ENCODE assay signal across 35 cellular contexts in genomic region chr11:97691061-97691460, GRCh38.
"Had no signal": no experiment of that assay in that cellular context is flagged by ENCODE, and none has a peak within 500 bp of the region (broad histone marks: within the 10 kb centered on the region; RNA-seq: fewer than 3 reads in every experiment).

No MANE protein-coding gene starts in this region.

- DNase-seq: Karpas-422, Kasumi-1, KG1, MG63, MM.1S, MV-4-11, NCI-H1048, NCI-H1092, NCI-H1092 treated with DMSO at 0.1 percent for 48 hours, NCI-H1105, NCI-H1105 treated with DMSO at 0.1 percent for 48 hours, NCI-H1417, NCI-H1417 treated with DMSO at 0.1 percent for 48 hours, NCI-H1436, NCI-H1436 treated with DMSO at 0.1 percent for 48 hours, NCI-H146, NCI-H1694, NCI-H1694 treated with DMSO at 0.1 percent for 48 hours, NCI-H187, NCI-H187 treated with DMSO at 0.1 percent for 48 hours, NCI-H1930, NCI-H2029, NCI-H2029 treated with DMSO at 0.1 percent for 48 hours, NCI-H2081, NCI-H2081 treated with DMSO at 0.1 percent for 48 hours, NCI-H2107, NCI-H2171, NCI-H2171 treated with DMSO at 0.1 percent for 48 hours, NCI-H2227 treated with DMSO at 0.1 percent for 48 hours, NCI-H226, NCI-H345, NCI-H446, NCI-H446 treated with DMSO at 0.1 percent for 48 hours, NCI-H510A had no signal

- H3K27me3 ChIP-seq: MG63 had no signal

- H3K4me2 ChIP-seq: KMS-11 had no signal

- H3K36me3 ChIP-seq: MG63 had no signal

- H3K9ac ChIP-seq: KMS-11 had no signal

- H3K27ac ChIP-seq: KMS-11 had no signal

- H3K9me3 ChIP-seq: MG63 had no signal

- H3K4me3 ChIP-seq: MG63 had no signal
